ENCODE assay signal across 22 cellular contexts in genomic region chr14:70354204-70354603, GRCh38. TPM values are rescaled to one million over a fixed set of nuclear protein-coding genes. Genes with fewer than 3 reads are reported as not detected.
DNase-seq lines count a peak whose midpoint lies in the region; ATAC-seq and TF ChIP-seq lines count a peak whose summit lies in the region.
"Had no signal": no experiment of that assay in that cellular context is flagged by ENCODE, and none has a peak within 500 bp of the region (broad histone marks: within the 10 kb centered on the region; RNA-seq: fewer than 3 reads in every experiment).

No MANE protein-coding gene starts in this region.

- H3K27ac ChIP-seq in HEK293 (ENCODE audit: extremely low read depth, low read depth, low read length) = no peak overlapping the region
- H3K27ac ChIP-seq in adrenal gland = no peak overlapping the region
- H3K27ac ChIP-seq: HL-60, PC-9, SJCRH30 had no signal

- no peak overlapping the region for H3K4me3 ChIP-seq in HEK293 (ENCODE audit: low read depth, low read length)
- no peak overlapping the region for H3K4me3 ChIP-seq in NB4 (ENCODE audit: low read depth, low read length)
- H3K4me3 ChIP-seq in MG63 = no peak overlapping the region
- no peak overlapping the region for H3K4me3 ChIP-seq in adrenal gland
- H3K4me3 ChIP-seq: PC-9, SJCRH30 had no signal

- no peaks in the 10 kb centered on the region for H3K9me3 Mint-ChIP-seq in neural crest cell

- POLR2A ChIA-PET in HEK293 (lab: Yijun Ruan, JAX) = no interaction called here

- TF ChIP-seq CTCF in GM10266 (IDR thresholded peaks at IDR 0.05; ENCODE audit: control insufficient read depth, insufficient read depth, low read depth, missing control alignments) (no peak), HEK293 (tag by site-specific recombination; IDR thresholded peaks at IDR 0.05) (no peak), NB4 (IDR thresholded peaks at IDR 0.05; ENCODE audit: low read depth, low read length) (no peak), neural crest cell (conservative IDR thresholded peaks at IDR 0.05) (no peak), adrenal gland (IDR thresholded peaks at IDR 0.05) (no peak)

- CTCF ChIA-PET in HEK293 (lab: Yijun Ruan, JAX) = interaction anchor here (0.6 kb wide), 2 partner anchors 48 to 224 kb away, joined by 3 to 4 read pairs; no protein-coding TSS in a partner anchor

- H3K36me3 ChIP-seq in HEK293 (ENCODE audit: control insufficient read depth in 2 of 2, insufficient read depth in 1 of 2, low read length in 2 of 2) (peaks cover 5 to 6% of the 10 kb centered on the region in 2 experiments; a peak in 2 of 3 replicates), MG63 (peaks cover 10% of the 10 kb centered on the region), adrenal gland (replicated peaks in 1 of 2) (no peaks in the 10 kb centered on the region)

- TF ChIP-seq POLR2A in NB4 (IDR thresholded peaks at IDR 0.05; ENCODE audit: extremely low read depth, insufficient read length) (no peak), adrenal gland (IDR thresholded peaks at IDR 0.05) (no peak)

- 93 to 100% (median 97%) methylated on average over 1 of the region's 1 CpG for WGBS in adrenal gland, 4 donors

- peaks cover 23% of the 10 kb centered on the region for H3K4me1 Mint-ChIP-seq in neural crest cell

- intact Hi-C loops in adrenal gland (cut with DNase I) = no loop called here

- no peaks in the 10 kb centered on the region for H3K9me3 ChIP-seq in HEK293 (ENCODE audit: control insufficient read depth, insufficient read depth, low read depth, low read length)
- no peaks in the 10 kb centered on the region for H3K9me3 ChIP-seq in MG63
- H3K9me3 ChIP-seq in adrenal gland (replicated peaks in 1 of 3) = no peaks in the 10 kb centered on the region
- H3K9me3 ChIP-seq: SJCRH30 had no signal

- peaks cover 10% of the 10 kb centered on the region for H3K36me3 Mint-ChIP-seq in neural crest cell (ENCODE audit: low read depth)

- no peaks in the 10 kb centered on the region for H3K27me3 Mint-ChIP-seq in neural crest cell (ENCODE audit: low read depth)
- H3K27me3 Mint-ChIP-seq: CD4-positive, CD25-positive, alpha-beta regulatory T cell; T-helper 17 cell had no signal

- H3K27ac Mint-ChIP-seq in neural crest cell (ENCODE audit: unreplicated experiment) = no peak overlapping the region
- H3K27ac Mint-ChIP-seq: CD4-positive, CD25-positive, alpha-beta regulatory T cell; T-helper 17 cell had no signal

- ATAC-seq in GM21737 (IDR thresholded peaks at IDR 0.05; ENCODE audit: unreplicated experiment) = no peak
- ATAC-seq: Right ventricle myocardium inferior, SK-N-SH treated with all-trans-retinoic acid at 6 μM for 48 hours, T-helper 17 cell had no signal

- H3K4me3 Mint-ChIP-seq in neural crest cell = peak overlapping the region; percentile 22
- H3K4me3 Mint-ChIP-seq: T-helper 17 cell had no signal

- DNase-seq in GM10266 (ENCODE audit: extremely low spot score) (peak; percentile 15), NB4 (ENCODE audit: low read depth) (peak; percentile 8), neural crest cell (ENCODE audit: low read depth, low spot score) (no peak), MG63 (no peak), islet precursor cell (no peak), adrenal gland (no peak)
- DNase-seq: CD4-positive, CD25-positive, alpha-beta regulatory T cell; DMS153; NCI-H1105 treated with DMSO at 0.1 percent for 48 hours; NCI-H146; NCI-H1930; NCI-H2107; NCI-H524; NCI-H748 treated with DMSO at 0.1 percent for 48 hours; PC-9; SJCRH30; T-helper 17 cell had no signal

- 0 out of 2 replicates have a peak, but pooled peaks cover 4% of the 10 kb centered on the region for H3K4me1 ChIP-seq in HEK293 (ENCODE audit: control insufficient read depth, insufficient read depth, low read length)
- H3K4me1 ChIP-seq in adrenal gland (replicated peaks in 1 of 2) = peaks cover 22 to 34% of the 10 kb centered on the region in 2 donors

- H3K27me3 ChIP-seq in MG63 (no peaks in the 10 kb centered on the region), adrenal gland (no peaks in the 10 kb centered on the region)
- H3K27me3 ChIP-seq: SJCRH30 had no signal

TF ChIP-seq in HEK293, 187 proteins besides CTCF, POLR2A, EP300 and RAD21:
- no peak for TF ChIP-seq MYNN (tag by site-specific recombination; IDR thresholded peaks at IDR 0.05; ENCODE audit: borderline replicate concordance)
- TF ChIP-seq ZNF449 (tag by site-specific recombination; IDR thresholded peaks at IDR 0.05) = peak; percentile 76; the same call in 1 of the 2 replicates

RNA-seq across cellular contexts. Expression of gene COX16, which starts 5.3 kb away (rescaled TPM):
- total RNA-seq in neural crest cell = 48.6 and 55.9 TPM in 2 replicates
- total RNA-seq in MG63 (2014; rRNA removed; shearing (Covaris generic); ENCODE audit: low replicate concordance) = 33.6 and 35.9 TPM in 2 replicates
- 10 to 100 TPM; 25.9 to 68.0 (median 43.9) TPM for total RNA-seq in adrenal gland
- 10 to 100 TPM; 34.8 to 78.4 (median 47.1) TPM for polyA plus RNA-seq in adrenal gland

Comparison
In these comparisons a context has a peak if more than half of its experiments do, and no peak if none do; other contexts are left out.
1. DNase-seq: peak in GM10266 (single experiment) and NB4 (single experiment); none in neural crest cell (single experiment), MG63 (single experiment), islet precursor cell (single experiment) and adrenal gland (0 of 7).